12 cellular contexts compared by ENCODE assay signal in the genomic region with DNA sequence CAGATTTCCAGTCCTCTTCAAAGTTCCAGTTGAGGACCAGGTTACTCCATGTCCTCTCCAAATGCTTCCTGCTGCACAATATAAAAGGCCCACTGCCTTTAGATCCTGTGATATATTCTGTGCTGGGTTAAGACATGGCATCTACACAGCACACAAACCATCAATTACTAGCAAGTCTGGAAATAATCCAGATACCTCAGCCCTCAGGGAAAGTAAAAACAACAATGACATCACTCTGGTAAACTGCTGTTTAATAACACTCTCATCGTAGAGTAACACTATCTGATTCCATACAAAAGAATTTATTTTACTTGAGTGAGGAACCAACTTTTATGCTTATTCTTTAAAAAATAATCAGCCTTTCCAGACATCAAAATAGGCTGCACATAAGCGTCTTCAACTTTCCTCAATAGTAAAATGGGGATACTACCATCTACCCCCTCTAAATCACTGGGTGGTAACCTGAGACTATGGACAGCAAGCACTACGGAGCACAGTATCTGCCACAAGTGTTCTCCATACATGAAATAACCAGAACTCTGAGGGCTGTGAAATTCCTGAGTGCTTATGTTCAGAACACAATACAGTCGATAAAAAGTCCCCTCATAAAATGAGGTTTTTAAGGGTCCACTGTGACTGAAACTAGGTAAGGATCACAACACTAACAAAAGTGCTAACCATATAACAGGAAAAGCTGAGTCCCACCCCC. TPM values are rescaled to one million over a fixed set of nuclear protein-coding genes. Genes with fewer than 3 reads are reported as not detected.
DNase-seq lines count a peak whose midpoint lies in the region; ATAC-seq, FAIRE-seq and TF ChIP-seq lines count a peak whose summit lies in the region.
"Had no signal": no experiment of that assay in that cellular context is flagged by ENCODE, and none has a peak within 500 bp of the region (broad histone marks: within the 10 kb centered on the region; RNA-seq: fewer than 3 reads in every experiment).

No MANE protein-coding gene starts in this region.

- DNase-seq in H54 (ENCODE audit: insufficient read length, low spot score): peak; percentile 7
- DNase-seq in PC-3: peak; percentile 91
- DNase-seq in epithelial cell of proximal tubule (ENCODE audit: low read depth): peak; percentile 58
- DNase-seq in retinal pigment epithelial cell (ENCODE audit: low read depth): peak; percentile 10
- no peak for DNase-seq in activated CD8-positive, alpha-beta memory T cell treated with anti-CD3 and anti-CD28 coated beads for 24 hours
- DNase-seq in left lung: no peak
- DNase-seq in stimulated activated naive CD8-positive, alpha-beta T cell treated with anti-CD3 and anti-CD28 coated beads, Interleukin-15, Interleukin-2, amounts not matched to agents 100 U/mL and 50 U/mL, for 24 hours: no peak
- DNase-seq: effector memory CD4-positive, alpha-beta T cell; Karpas-422; left ventricle myocardium inferior; sigmoid colon had no signal

- H3K4me3 ChIP-seq in PC-3 (ENCODE audit: low read length): 0 out of 2 replicates have a peak overlapping the region, but pooled peaks have one; percentile 6
- H3K4me3 ChIP-seq in epithelial cell of proximal tubule (ENCODE audit: low read depth, low read length): no peak overlapping the region
- no peak overlapping the region for H3K4me3 ChIP-seq in retinal pigment epithelial cell (ENCODE audit: low read length)
- no peak overlapping the region for H3K4me3 ChIP-seq in left lung
- H3K4me3 ChIP-seq: left ventricle myocardium inferior, sigmoid colon had no signal

- H3K27me3 ChIP-seq in PC-3 (ENCODE audit: low read length) (no peaks in the 10 kb centered on the region), left lung (no peaks in the 10 kb centered on the region)
- H3K27me3 ChIP-seq: sigmoid colon had no signal

- no TSS peak for BruUV-seq in PC-3 (replicated peaks; lab: Mats Ljungman, UMichigan)

- TF ChIP-seq CTCF in PC-3 (conservative IDR thresholded peaks at IDR 0.05; ENCODE audit: low read depth, low read length) (no peak), epithelial cell of proximal tubule (conservative IDR thresholded peaks at IDR 0.05; ENCODE audit: low read depth, low read length) (no peak), retinal pigment epithelial cell (conservative IDR thresholded peaks at IDR 0.05; ENCODE audit: low read depth, low read length) (no peak), left lung (IDR thresholded peaks at IDR 0.05) (no peak)

- intact Hi-C loops in PC-3 (cut with micrococcal nuclease): loop anchor here (5.0 kb wide), 1 partner anchor 37 kb away; no protein-coding TSS in a partner anchor
- intact Hi-C loops in left lung (cut with DNase I): no loop called here

- H3F3A ChIP-seq in PC-3 (ENCODE audit: low read length, unreplicated experiment): no peaks in the 10 kb centered on the region

- H4K20me1 ChIP-seq in PC-3 (ENCODE audit: low read length): no peaks in the 10 kb centered on the region

- no peaks in the 10 kb centered on the region for H3K9me2 ChIP-seq in PC-3 (replicated peaks; ENCODE audit: low read length)

- POLR2A ChIA-PET in PC-3 (lab: Charles Lee; ENCODE audit: unreplicated experiment): interaction anchor here (0.6 kb wide), 1 partner anchor 270 kb away, joined by 21 read pairs; no protein-coding TSS in a partner anchor

- no peaks in the 10 kb centered on the region for H3K9me3 ChIP-seq in PC-3 (ENCODE audit: low read length)
- H3K9me3 ChIP-seq in left lung: no peaks in the 10 kb centered on the region
- H3K9me3 ChIP-seq: left ventricle myocardium inferior, sigmoid colon had no signal

- H3K4me2 ChIP-seq in PC-3 (ENCODE audit: low read length): peak overlapping the region; percentile 62

- peak; percentile 84 for FAIRE-seq in H54 (lab: Jason Lieb, UNC)

- H3K4me1 ChIP-seq in PC-3 (ENCODE audit: insufficient read depth, low read length): peaks cover 47% of the 10 kb centered on the region
- H3K4me1 ChIP-seq in left lung: peaks cover 0 to 7% of the 10 kb centered on the region in 2 donors

- no peak overlapping the region for H2AFZ ChIP-seq in PC-3 (ENCODE audit: low read length)

- no peaks in the 10 kb centered on the region for H3K79me2 ChIP-seq in PC-3 (ENCODE audit: low read length)

- ATAC-seq in PC-3: peak; percentile 69
- no peak for ATAC-seq in HG03460 (IDR thresholded peaks at IDR 0.05; ENCODE audit: unreplicated experiment)
- ATAC-seq in left lung: no peak
- ATAC-seq in stimulated activated naive CD8-positive, alpha-beta T cell treated with anti-CD3 and anti-CD28 coated beads, Interleukin-15, Interleukin-2, amounts not matched to agents 100 U/mL and 50 U/mL, for 24 hours: no peak

- CTCF ChIA-PET in PC-3 (lab: Charles Lee): no interaction called here

- H3K36me3 ChIP-seq in PC-3 (ENCODE audit: low read depth, low read length): no peaks in the 10 kb centered on the region
- H3K36me3 ChIP-seq in left lung: no peaks in the 10 kb centered on the region
- H3K36me3 ChIP-seq: left ventricle myocardium inferior, sigmoid colon had no signal

- no peak overlapping the region; the same call in 1 of the 2 replicates for H3K9ac ChIP-seq in PC-3 (ENCODE audit: low read length)

- no peak for TF ChIP-seq POLR2A in H54 (IDR thresholded peaks at IDR 0.05; ENCODE audit: low read depth, low read length)

- H3K27ac ChIP-seq in PC-3 (ENCODE audit: low read length): peak overlapping the region; percentile 70
- no peak overlapping the region for H3K27ac ChIP-seq in left lung
- H3K27ac ChIP-seq: left ventricle myocardium inferior, sigmoid colon had no signal

RNA-seq across cellular contexts. Expression of gene ABCG2, which starts 53.4 kb away (rescaled TPM):
- total RNA-seq in PC-3 (2014; rRNA removed): not detected in 2 replicates
- 0.29 and 0.51 TPM in 2 replicates for total RNA-seq in epithelial cell of proximal tubule
- total RNA-seq in left lung: 1 to 10 TPM; 5.1 to 7.9 TPM

Comparison
In these comparisons a context has a peak if more than half of its experiments do, and no peak if none do; other contexts are left out.
1. DNase-seq: peak in H54 (single experiment), PC-3 (single experiment), epithelial cell of proximal tubule (single experiment) and retinal pigment epithelial cell (single experiment); none in activated CD8-positive, alpha-beta memory T cell treated with anti-CD3 and anti-CD28 coated beads for 24 hours (single experiment), left lung (0 of 2) and stimulated activated naive CD8-positive, alpha-beta T cell treated with anti-CD3 and anti-CD28 coated beads, Interleukin-15, Interleukin-2, amounts not matched to agents 100 U/mL and 50 U/mL, for 24 hours (single experiment).